ENCODE assay signal across 28 cellular contexts in genomic region chr1:243646841-243647240, GRCh38.
"Had no signal": no experiment of that assay in that cellular context is flagged by ENCODE, and none has a peak within 500 bp of the region (broad histone marks: within the 10 kb centered on the region; RNA-seq: fewer than 3 reads in every experiment).

No MANE protein-coding gene starts in this region.

- H3K27me3 Mint-ChIP-seq: stimulated activated memory B cell treated with anti-CD40 and anti-IgM and Interleukin-4, amounts not matched to agents 10 μg/mL and 1 μg/mL and 100 μg/mL, for 72 hours; stimulated activated naive B cell treated with anti-CD40 and anti-IgM and Interleukin-4, amounts not matched to agents 10 μg/mL and 1 μg/mL and 100 μg/mL, for 72 hours; stimulated activated naive CD8-positive, alpha-beta T cell treated with anti-CD3 and anti-CD28 coated beads, Interleukin-15, amount 100 ng/mL, for 72 hours; stimulated activated naive CD8-positive, alpha-beta T cell treated with anti-CD3 and anti-CD28 coated beads, Interleukin-15, Interleukin-2, amounts not matched to agents 100 ng/mL and 50 ng/mL, for 24 hours; type B pancreatic cell had no signal

- H3K27me3 ChIP-seq: stomach, testis, thyroid gland, tibial artery, tibial nerve, transverse colon, upper lobe of left lung, upper lobe of right lung, uterus, vagina had no signal

- H3K9me3 ChIP-seq: testis, thyroid gland, transverse colon, upper lobe of left lung, upper lobe of right lung, uterus, vagina had no signal

- H3K9me3 Mint-ChIP-seq: stimulated activated effector memory CD8-positive, alpha-beta T cell treated with anti-CD3 and anti-CD28 coated beads, Interleukin-12 subunit alpha, Interleukin-12 subunit beta, amount 100 ng/mL, for 72 hours had no signal

- FAIRE-seq: urothelium cell line had no signal

- ATAC-seq: stimulated activated effector memory CD8-positive, alpha-beta T cell treated with anti-CD3 and anti-CD28 coated beads, Interleukin-12 subunit alpha, Interleukin-12 subunit beta, amount 100 ng/mL, for 72 hours; stimulated activated memory B cell treated with anti-CD40 and anti-IgM and Interleukin-4, amounts not matched to agents 10 μg/mL and 1 μg/mL and 100 μg/mL, for 72 hours; stimulated activated naive B cell treated with anti-CD40 and anti-IgM and Interleukin-4, amounts not matched to agents 10 μg/mL and 1 μg/mL and 100 μg/mL, for 72 hours; stimulated activated naive CD8-positive, alpha-beta T cell treated with anti-CD3 and anti-CD28 coated beads, Interleukin-15, amount 100 ng/mL, for 72 hours; stimulated activated naive CD8-positive, alpha-beta T cell treated with anti-CD3 and anti-CD28 coated beads, Interleukin-15, Interleukin-2, amounts not matched to agents 100 U/mL and 50 U/mL, for 24 hours; upper lobe of right lung had no signal

- H3K4me3 ChIP-seq: stomach, testis, thoracic aorta, thyroid gland, tibial artery, tibial nerve, transverse colon, upper lobe of left lung, upper lobe of right lung, uterus, vagina had no signal

- H3K36me3 ChIP-seq: transverse colon, upper lobe of right lung, uterus, vagina had no signal

- H3K27ac Mint-ChIP-seq: stimulated activated effector memory CD8-positive, alpha-beta T cell treated with anti-CD3 and anti-CD28 coated beads, Interleukin-12 subunit alpha, Interleukin-12 subunit beta, amount 100 ng/mL, for 72 hours; stimulated activated memory B cell treated with anti-CD40 and anti-IgM and Interleukin-4, amounts not matched to agents 10 μg/mL and 1 μg/mL and 100 μg/mL, for 72 hours; stimulated activated naive B cell treated with anti-CD40 and anti-IgM and Interleukin-4, amounts not matched to agents 10 μg/mL and 1 μg/mL and 100 μg/mL, for 72 hours; stimulated activated naive CD8-positive, alpha-beta T cell treated with anti-CD3 and anti-CD28 coated beads, Interleukin-15, amount 100 ng/mL, for 72 hours; stimulated activated naive CD8-positive, alpha-beta T cell treated with anti-CD3 and anti-CD28 coated beads, Interleukin-15, Interleukin-2, amounts not matched to agents 100 ng/mL and 50 ng/mL, for 24 hours; type B pancreatic cell had no signal

- H3K27ac ChIP-seq: stomach, testis, thoracic aorta, thyroid gland, tibial artery, tibial nerve, transverse colon, upper lobe of left lung, upper lobe of right lung, vagina had no signal

- DNase-seq: stimulated activated CD4-positive, alpha-beta T cell treated with anti-CD3 and anti-CD28 coated beads, Interleukin-2, amount 100 ng/mL, for 48 hours; stimulated activated CD4-positive, alpha-beta T cell treated with anti-CD3 and anti-CD28 coated beads, Interleukin-4, amount 100 ng/mL, for 1 hour; stimulated activated CD4-positive, alpha-beta T cell treated with anti-CD3 and anti-CD28 coated beads, Interleukin-4, amount 100 ng/mL, for 24 hours; stimulated activated CD4-positive, alpha-beta T cell treated with anti-CD3 and anti-CD28 coated beads, Interleukin-4, amount 100 ng/mL, for 4 hours; stimulated activated CD8-positive, alpha-beta memory T cell treated with anti-CD3 and anti-CD28 coated beads, Interleukin-4, amount 100 ng/mL, for 48 hours; stimulated activated naive B cell treated with anti-CD40 and anti-IgM and Interleukin-4, amounts not matched to agents 10 μg/mL and 1 μg/mL and 100 μg/mL, for 72 hours; stimulated activated naive CD4-positive, alpha-beta T cell; stimulated activated naive CD4-positive, alpha-beta T cell treated with Interleukin-2 at 50 U/mL for 16 hours; stimulated activated naive CD8-positive, alpha-beta T cell treated with anti-CD3 and anti-CD28 coated beads, Interleukin-15, amount 100 ng/mL, for 72 hours; stimulated activated naive CD8-positive, alpha-beta T cell treated with anti-CD3 and anti-CD28 coated beads, Interleukin-15, Interleukin-2, amounts not matched to agents 100 U/mL and 50 U/mL, for 24 hours; stomach; substantia nigra; testis; thyroid gland; tibial artery; transverse colon; trophoblast cell; upper lobe of left lung; upper lobe of right lung; uterus had no signal

- H3K4me1 Mint-ChIP-seq: stimulated activated effector memory CD8-positive, alpha-beta T cell treated with anti-CD3 and anti-CD28 coated beads, Interleukin-12 subunit alpha, Interleukin-12 subunit beta, amount 100 ng/mL, for 72 hours; stimulated activated memory B cell treated with anti-CD40 and anti-IgM and Interleukin-4, amounts not matched to agents 10 μg/mL and 1 μg/mL and 100 μg/mL, for 72 hours; stimulated activated naive B cell treated with anti-CD40 and anti-IgM and Interleukin-4, amounts not matched to agents 10 μg/mL and 1 μg/mL and 100 μg/mL, for 72 hours; stimulated activated naive CD8-positive, alpha-beta T cell treated with anti-CD3 and anti-CD28 coated beads, Interleukin-15, amount 100 ng/mL, for 72 hours had no signal

- H3K4me1 ChIP-seq: stomach, testis, thyroid gland, tibial artery, tibial nerve, transverse colon, upper lobe of left lung, upper lobe of right lung, uterus, vagina had no signal

- H3K4me3 Mint-ChIP-seq: stimulated activated effector memory CD8-positive, alpha-beta T cell treated with anti-CD3 and anti-CD28 coated beads, Interleukin-12 subunit alpha, Interleukin-12 subunit beta, amount 100 ng/mL, for 72 hours; stimulated activated memory B cell treated with anti-CD40 and anti-IgM and Interleukin-4, amounts not matched to agents 10 μg/mL and 1 μg/mL and 100 μg/mL, for 72 hours; stimulated activated naive B cell treated with anti-CD40 and anti-IgM and Interleukin-4, amounts not matched to agents 10 μg/mL and 1 μg/mL and 100 μg/mL, for 72 hours; stimulated activated naive CD8-positive, alpha-beta T cell treated with anti-CD3 and anti-CD28 coated beads, Interleukin-15, amount 100 ng/mL, for 72 hours; stimulated activated naive CD8-positive, alpha-beta T cell treated with anti-CD3 and anti-CD28 coated beads, Interleukin-15, Interleukin-2, amounts not matched to agents 100 ng/mL and 50 ng/mL, for 24 hours; type B pancreatic cell had no signal
